ENCODE assay signal across 1 cellular context in the genomic region with DNA sequence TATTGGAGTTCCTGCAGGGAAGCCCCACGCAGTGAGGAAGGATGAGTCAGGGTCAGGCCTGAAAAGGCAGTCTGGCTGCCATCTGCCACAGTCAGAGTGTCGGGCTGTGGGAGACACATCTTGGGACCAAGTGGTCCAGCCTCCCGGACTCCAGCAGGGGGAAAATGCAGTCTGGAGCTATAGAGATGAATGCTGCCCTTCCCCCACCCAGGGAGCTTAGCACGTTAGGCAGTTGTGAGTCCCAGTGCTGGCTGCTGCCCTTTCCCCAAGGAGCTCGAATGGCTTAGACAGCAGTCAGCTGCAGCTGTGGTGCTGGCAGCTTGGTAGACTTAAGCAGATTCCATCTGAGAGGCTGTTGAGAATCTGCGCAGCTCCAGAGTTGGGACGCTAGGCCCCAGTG.
TF ChIP-seq lines count a peak whose summit lies in the region.

No MANE protein-coding gene starts in this region.

TF ChIP-seq in HepG2, 621 proteins besides CTCF, POLR2A, EP300 and RAD21:
- no peak for TF ChIP-seq SSRP1 (CRISPR knock-in tag; IDR thresholded peaks at IDR 0.05)
- TF ChIP-seq ZNF460 (CRISPR knock-in tag; IDR thresholded peaks at IDR 0.05; ENCODE audit: borderline replicate concordance): no peak
- no peak for TF ChIP-seq ZFP82 (CRISPR knock-in tag; IDR thresholded peaks at IDR 0.05; ENCODE audit: borderline replicate concordance)
- no peak for TF ChIP-seq CAMTA2 (CRISPR knock-in tag; IDR thresholded peaks at IDR 0.05; ENCODE audit: borderline replicate concordance)
- no peak for TF ChIP-seq ZSCAN21 (CRISPR knock-in tag; IDR thresholded peaks at IDR 0.05; ENCODE audit: borderline replicate concordance)
- no peak for TF ChIP-seq KAT2B (IDR thresholded peaks at IDR 0.05; ENCODE audit: borderline replicate concordance, low read depth, low read length)
- no peak for TF ChIP-seq HMGA1 (CRISPR knock-in tag; conservative IDR thresholded peaks at IDR 0.05)
- TF ChIP-seq, protein P1, sequence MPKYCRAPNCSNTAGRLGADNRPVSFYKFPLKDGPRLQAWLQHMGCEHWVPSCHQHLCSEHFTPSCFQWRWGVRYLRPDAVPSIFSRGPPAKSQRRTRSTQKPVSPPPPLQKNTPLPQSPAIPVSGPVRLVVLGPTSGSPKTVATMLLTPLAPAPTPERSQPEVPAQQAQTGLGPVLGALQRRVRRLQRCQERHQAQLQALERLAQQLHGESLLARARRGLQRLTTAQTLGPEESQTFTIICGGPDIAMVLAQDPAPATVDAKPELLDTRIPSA (CRISPR knock-in tag; IDR thresholded peaks at IDR 0.05; ENCODE audit: borderline replicate concordance): no peak
- TF ChIP-seq RFX3 (CRISPR knock-in tag; IDR thresholded peaks at IDR 0.05): no peak
- TF ChIP-seq, protein P2, sequence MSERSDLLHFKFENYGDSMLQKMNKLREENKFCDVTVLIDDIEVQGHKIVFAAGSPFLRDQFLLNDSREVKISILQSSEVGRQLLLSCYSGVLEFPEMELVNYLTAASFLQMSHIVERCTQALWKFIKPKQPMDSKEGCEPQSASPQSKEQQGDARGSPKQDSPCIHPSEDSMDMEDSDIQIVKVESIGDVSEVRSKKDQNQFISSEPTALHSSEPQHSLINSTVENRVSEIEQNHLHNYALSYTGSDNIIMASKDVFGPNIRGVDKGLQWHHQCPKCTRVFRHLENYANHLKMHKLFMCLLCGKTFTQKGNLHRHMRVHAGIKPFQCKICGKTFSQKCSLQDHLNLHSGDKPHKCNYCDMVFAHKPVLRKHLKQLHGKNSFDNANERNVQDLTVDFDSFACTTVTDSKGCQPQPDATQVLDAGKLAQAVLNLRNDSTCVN (CRISPR knock-in tag; IDR thresholded peaks at IDR 0.05; ENCODE audit: borderline replicate concordance): no peak
- TF ChIP-seq, protein P3, sequence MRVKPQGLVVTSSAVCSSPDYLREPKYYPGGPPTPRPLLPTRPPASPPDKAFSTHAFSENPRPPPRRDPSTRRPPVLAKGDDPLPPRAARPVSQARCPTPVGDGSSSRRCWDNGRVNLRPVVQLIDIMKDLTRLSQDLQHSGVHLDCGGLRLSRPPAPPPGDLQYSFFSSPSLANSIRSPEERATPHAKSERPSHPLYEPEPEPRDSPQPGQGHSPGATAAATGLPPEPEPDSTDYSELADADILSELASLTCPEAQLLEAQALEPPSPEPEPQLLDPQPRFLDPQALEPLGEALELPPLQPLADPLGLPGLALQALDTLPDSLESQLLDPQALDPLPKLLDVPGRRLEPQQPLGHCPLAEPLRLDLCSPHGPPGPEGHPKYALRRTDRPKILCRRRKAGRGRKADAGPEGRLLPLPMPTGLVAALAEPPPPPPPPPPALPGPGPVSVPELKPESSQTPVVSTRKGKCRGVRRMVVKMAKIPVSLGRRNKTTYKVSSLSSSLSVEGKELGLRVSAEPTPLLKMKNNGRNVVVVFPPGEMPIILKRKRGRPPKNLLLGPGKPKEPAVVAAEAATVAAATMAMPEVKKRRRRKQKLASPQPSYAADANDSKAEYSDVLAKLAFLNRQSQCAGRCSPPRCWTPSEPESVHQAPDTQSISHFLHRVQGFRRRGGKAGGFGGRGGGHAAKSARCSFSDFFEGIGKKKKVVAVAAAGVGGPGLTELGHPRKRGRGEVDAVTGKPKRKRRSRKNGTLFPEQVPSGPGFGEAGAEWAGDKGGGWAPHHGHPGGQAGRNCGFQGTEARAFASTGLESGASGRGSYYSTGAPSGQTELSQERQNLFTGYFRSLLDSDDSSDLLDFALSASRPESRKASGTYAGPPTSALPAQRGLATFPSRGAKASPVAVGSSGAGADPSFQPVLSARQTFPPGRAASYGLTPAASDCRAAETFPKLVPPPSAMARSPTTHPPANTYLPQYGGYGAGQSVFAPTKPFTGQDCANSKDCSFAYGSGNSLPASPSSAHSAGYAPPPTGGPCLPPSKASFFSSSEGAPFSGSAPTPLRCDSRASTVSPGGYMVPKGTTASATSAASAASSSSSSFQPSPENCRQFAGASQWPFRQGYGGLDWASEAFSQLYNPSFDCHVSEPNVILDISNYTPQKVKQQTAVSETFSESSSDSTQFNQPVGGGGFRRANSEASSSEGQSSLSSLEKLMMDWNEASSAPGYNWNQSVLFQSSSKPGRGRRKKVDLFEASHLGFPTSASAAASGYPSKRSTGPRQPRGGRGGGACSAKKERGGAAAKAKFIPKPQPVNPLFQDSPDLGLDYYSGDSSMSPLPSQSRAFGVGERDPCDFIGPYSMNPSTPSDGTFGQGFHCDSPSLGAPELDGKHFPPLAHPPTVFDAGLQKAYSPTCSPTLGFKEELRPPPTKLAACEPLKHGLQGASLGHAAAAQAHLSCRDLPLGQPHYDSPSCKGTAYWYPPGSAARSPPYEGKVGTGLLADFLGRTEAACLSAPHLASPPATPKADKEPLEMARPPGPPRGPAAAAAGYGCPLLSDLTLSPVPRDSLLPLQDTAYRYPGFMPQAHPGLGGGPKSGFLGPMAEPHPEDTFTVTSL (CRISPR knock-in tag; IDR thresholded peaks at IDR 0.05; ENCODE audit: borderline replicate concordance): no peak
- TF ChIP-seq, protein P4, sequence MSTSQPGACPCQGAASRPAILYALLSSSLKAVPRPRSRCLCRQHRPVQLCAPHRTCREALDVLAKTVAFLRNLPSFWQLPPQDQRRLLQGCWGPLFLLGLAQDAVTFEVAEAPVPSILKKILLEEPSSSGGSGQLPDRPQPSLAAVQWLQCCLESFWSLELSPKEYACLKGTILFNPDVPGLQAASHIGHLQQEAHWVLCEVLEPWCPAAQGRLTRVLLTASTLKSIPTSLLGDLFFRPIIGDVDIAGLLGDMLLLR (CRISPR knock-in tag; IDR thresholded peaks at IDR 0.05): no peak
- no peak for TF ChIP-seq ZNF782 (CRISPR knock-in tag; IDR thresholded peaks at IDR 0.05; ENCODE audit: borderline replicate concordance)
- TF ChIP-seq EHMT2 (IDR thresholded peaks at IDR 0.05; ENCODE audit: borderline replicate concordance, low read depth, low read length): no peak
- TF ChIP-seq ZNF263 (CRISPR knock-in tag; IDR thresholded peaks at IDR 0.05): no peak
